27 cellular contexts compared by ENCODE assay signal in the genomic region with DNA sequence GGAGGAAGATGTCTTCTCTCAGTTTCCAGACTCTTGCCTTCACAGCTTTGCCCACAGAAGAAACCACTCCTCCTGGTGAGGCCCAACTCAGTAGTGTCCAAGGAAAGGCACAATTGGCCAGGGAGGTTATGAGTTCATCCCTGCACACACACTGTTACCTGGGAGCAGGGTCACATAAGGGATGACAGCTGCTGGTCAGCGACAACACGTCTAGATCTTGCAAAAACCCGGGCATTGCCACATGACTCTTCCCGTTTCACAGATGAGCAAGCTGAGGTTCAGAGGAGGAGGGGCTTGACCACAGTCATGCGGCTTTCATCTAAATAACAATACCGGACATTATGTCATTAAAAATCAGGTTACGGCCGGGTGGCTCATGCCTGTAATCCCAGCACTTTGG.
DNase-seq lines count a peak whose midpoint lies in the region; ATAC-seq, FAIRE-seq and TF ChIP-seq lines count a peak whose summit lies in the region.
"Had no signal": no experiment of that assay in that cellular context is flagged by ENCODE, and none has a peak within 500 bp of the region (broad histone marks: within the 10 kb centered on the region; RNA-seq: fewer than 3 reads in every experiment).

No MANE protein-coding gene starts in this region.

- TF ChIP-seq CTCF in HepG2 (CRISPR knock-in tag; IDR thresholded peaks at IDR 0.05) (no peak), right lobe of liver (IDR thresholded peaks at IDR 0.05) (no peak), endodermal cell (conservative IDR thresholded peaks at IDR 0.05) (no peak), neutrophil (IDR thresholded peaks at IDR 0.05) (no peak)

- ATAC-seq in HepG2: no peak
- ATAC-seq in right lobe of liver: no peak
- ATAC-seq in activated CD8-positive, alpha-beta T cell treated with anti-CD3 and anti-CD28 coated beads, Interleukin-2, amount 10 ng/mL, durations not matched to agents 7 days and 5 days: no peak
- ATAC-seq: A549 had no signal

- H4K20me1 ChIP-seq in HepG2 (ENCODE audit: insufficient read depth, low read length): no peaks in the 10 kb centered on the region
- H4K20me1 ChIP-seq: BLaER1 treated with 17β-estradiol and CSF1 and Interleukin-3, amounts not matched to agents 10 nM and 100 nM had no signal

- TF ChIP-seq POLR2A in HepG2 (IDR thresholded peaks at IDR 0.05; ENCODE audit: insufficient read depth in 1 of 2, low read depth in 2 of 2, low read length in 2 of 2) (no peak), right lobe of liver (IDR thresholded peaks at IDR 0.05) (no peak)

- WGBS in HepG2 (ENCODE audit: low lambda C conversion rate): 15% methylated on average over 7 of the region's 8 CpGs
- WGBS in right lobe of liver (ENCODE audit: insufficient coverage, low coverage, low lambda C conversion rate, missing lambda C conversion rate): 32% methylated on average over 6 of the region's 8 CpGs
- WGBS in endodermal cell (ENCODE audit: insufficient coverage in 1 of 2, insufficient read length in 1 of 2), 2 experiments: 91 to 93% methylated on average over 8 of the region's 8 CpGs

- POLR2A ChIA-PET in HepG2 (lab: Yijun Ruan, JAX): no interaction called here
- POLR2A ChIA-PET in activated CD4-positive, alpha-beta memory T cell treated with anti-CD3 and anti-CD28 coated beads for 36 hours (lab: Charles Lee): no interaction called here
- POLR2A ChIA-PET in activated CD8-positive, alpha-beta T cell treated with anti-CD3 and anti-CD28 coated beads, Interleukin-2, amount 10 ng/mL, durations not matched to agents 7 days and 5 days (lab: Charles Lee): interaction anchor here (0.7 kb wide), 1 partner anchor 127 kb away, joined by 3 read pairs; no protein-coding TSS in a partner anchor

- TF ChIP-seq EP300 in HepG2 (IDR thresholded peaks at IDR 0.05; ENCODE audit: low read depth in 2 of 2, low read length in 2 of 2) (no peak), HepG2 (CRISPR knock-in tag; IDR thresholded peaks at IDR 0.05; ENCODE audit: borderline replicate concordance) (no peak)

- DNase-seq in HepG2 (ENCODE audit: low spot score) (no peak), right lobe of liver (no peak), endodermal cell (peak; percentile 24), inferior parietal cortex (ENCODE audit: extremely low spot score) (no peak)
- DNase-seq in activated CD4-positive, alpha-beta memory T cell treated with anti-CD3 and anti-CD28 coated beads for 36 hours: no peak
- no peak for DNase-seq in activated CD8-positive, alpha-beta T cell treated with anti-CD3 and anti-CD28 coated beads, Interleukin-2, amount 10 ng/mL, durations not matched to agents 7 days and 5 days
- DNase-seq: AML-193; CD4-positive, alpha-beta T cell; DMS53; GM23248; H7; NCI-H1048; NCI-H1417; NCI-H1694; NCI-H2029 treated with DMSO at 0.1 percent for 48 hours; NCI-H446 treated with DMSO at 0.1 percent for 48 hours; NCI-H526; NCI-H82; NK-92 treated with Interleukin-12 subunit alpha and Interleukin-12 subunit beta, amount 100 ng/mL, for 24 hours; PC-9; RPMI8226; SHP77 had no signal

- CTCF ChIA-PET in HepG2 (lab: Yijun Ruan, JAX; ENCODE audit: low intra/inter-chr PET ratio, low total read pairs): no interaction called here
- CTCF ChIA-PET in activated CD4-positive, alpha-beta memory T cell treated with anti-CD3 and anti-CD28 coated beads for 36 hours (lab: Charles Lee): interaction anchor here (0.7 kb wide), 1 partner anchor 335 kb away, joined by 3 read pairs; no protein-coding TSS in a partner anchor
- CTCF ChIA-PET in activated CD8-positive, alpha-beta T cell treated with anti-CD3 and anti-CD28 coated beads, Interleukin-2, amount 10 ng/mL, durations not matched to agents 7 days and 5 days (lab: Charles Lee): no interaction called here

- H3K27me3 ChIP-seq in HepG2 (ENCODE audit: control insufficient read depth in 1 of 2, insufficient read depth in 2 of 2, low read length in 2 of 2) (peaks cover 0 to 30% of the 10 kb centered on the region in 2 experiments; a peak in 4 of 5 replicates), right lobe of liver (no peaks in the 10 kb centered on the region), endodermal cell (ENCODE audit: control insufficient read depth, insufficient read depth, low read length, poor library complexity, severe bottlenecking) (no peaks in the 10 kb centered on the region), neutrophil (no peaks in the 10 kb centered on the region)
- H3K27me3 ChIP-seq: BLaER1 treated with 17β-estradiol and CSF1 and Interleukin-3, amounts not matched to agents 10 nM and 100 nM had no signal

- no peak for FAIRE-seq in HepG2 (lab: Jason Lieb, UNC)
- FAIRE-seq: A549, D721Med had no signal

- H3K27me3 Mint-ChIP-seq in endodermal cell (ENCODE audit: insufficient read depth): peaks cover 31% of the 10 kb centered on the region
- peaks cover 47% of the 10 kb centered on the region for H3K27me3 Mint-ChIP-seq in activated CD4-positive, alpha-beta memory T cell treated with anti-CD3 and anti-CD28 coated beads for 36 hours
- H3K27me3 Mint-ChIP-seq in activated CD8-positive, alpha-beta T cell treated with anti-CD3 and anti-CD28 coated beads, Interleukin-2, amount 10 ng/mL, durations not matched to agents 7 days and 5 days (ENCODE audit: low read depth): peaks cover 20% of the 10 kb centered on the region

- H2AFZ ChIP-seq in HepG2 (ENCODE audit: low read length): no peak overlapping the region
- H2AFZ ChIP-seq: GM23248, PC-9 had no signal

- no peaks in the 10 kb centered on the region for H3K4me1 ChIP-seq in HepG2 (ENCODE audit: insufficient read depth, low read length)
- H3K4me1 ChIP-seq in right lobe of liver: no peaks in the 10 kb centered on the region
- H3K4me1 ChIP-seq in endodermal cell (ENCODE audit: control insufficient read depth, insufficient read depth, low read length): no peaks in the 10 kb centered on the region
- H3K4me1 ChIP-seq in neutrophil (ENCODE audit: control insufficient read depth in 1 of 2, insufficient read depth in 1 of 2, low read depth in 1 of 2, low read length in 1 of 2): peaks cover 8 to 23% of the 10 kb centered on the region in 2 experiments
- H3K4me1 ChIP-seq: A549; BLaER1 treated with 17β-estradiol and CSF1 and Interleukin-3, amounts not matched to agents 10 nM and 100 nM had no signal

- intact Hi-C loops in HepG2 (cut with micrococcal nuclease; ENCODE audit: unreplicated experiment): no loop called here
- intact Hi-C loops in right lobe of liver (cut with DNase I): no loop called here
- intact Hi-C loops in activated CD4-positive, alpha-beta memory T cell treated with anti-CD3 and anti-CD28 coated beads for 36 hours (cut with micrococcal nuclease): no loop called here

- no peak overlapping the region for H3K4me2 ChIP-seq in HepG2 (ENCODE audit: low read depth, low read length)
- H3K4me2 ChIP-seq: A549; BLaER1 treated with 17β-estradiol and CSF1 and Interleukin-3, amounts not matched to agents 10 nM and 100 nM; KMS-11 had no signal

- no peaks in the 10 kb centered on the region for H3K79me2 ChIP-seq in HepG2 (ENCODE audit: insufficient read depth, low read length)

- no peak overlapping the region for H3K4me3 ChIP-seq in HepG2 (replicated peaks in 1 of 3; ENCODE audit: insufficient read depth in 1 of 3, low read depth in 2 of 3, low read length in 3 of 3)
- no peak overlapping the region for H3K4me3 ChIP-seq in right lobe of liver
- no peak overlapping the region for H3K4me3 ChIP-seq in endodermal cell (ENCODE audit: low read length)
- H3K4me3 ChIP-seq in neutrophil (ENCODE audit: low read depth in 1 of 2, low read length in 1 of 2): no peak overlapping the region
- H3K4me3 ChIP-seq: A549; BLaER1 treated with 17β-estradiol and CSF1 and Interleukin-3, amounts not matched to agents 10 nM and 100 nM; GM23248; PC-9 had no signal

- peaks cover 42% of the 10 kb centered on the region for H3K9me3 Mint-ChIP-seq in endodermal cell
- no peaks in the 10 kb centered on the region for H3K9me3 Mint-ChIP-seq in activated CD4-positive, alpha-beta memory T cell treated with anti-CD3 and anti-CD28 coated beads for 36 hours
- H3K9me3 Mint-ChIP-seq in activated CD8-positive, alpha-beta T cell treated with anti-CD3 and anti-CD28 coated beads, Interleukin-2, amount 10 ng/mL, durations not matched to agents 7 days and 5 days (ENCODE audit: insufficient read depth): no peaks in the 10 kb centered on the region
- H3K9me3 Mint-ChIP-seq: CD4-positive, alpha-beta T cell had no signal

- in situ Hi-C loops in HepG2 (cut with HindIII; ENCODE audit: extremely low pct_ligation_motif_present, low pct_unique_long_range_greater_than_20kb): no loop called here

- no peak overlapping the region for H3K4me3 Mint-ChIP-seq in endodermal cell
- no peak overlapping the region for H3K4me3 Mint-ChIP-seq in activated CD4-positive, alpha-beta memory T cell treated with anti-CD3 and anti-CD28 coated beads for 36 hours
- H3K4me3 Mint-ChIP-seq in activated CD8-positive, alpha-beta T cell treated with anti-CD3 and anti-CD28 coated beads, Interleukin-2, amount 10 ng/mL, durations not matched to agents 7 days and 5 days: no peak overlapping the region
- H3K4me3 Mint-ChIP-seq: CD4-positive, alpha-beta T cell had no signal

- H3K27ac ChIP-seq in HepG2 (ENCODE audit: extremely low read length, insufficient read depth, low read length) (no peak overlapping the region), right lobe of liver (no peak overlapping the region), endodermal cell (ENCODE audit: low read depth, low read length) (no peak overlapping the region), neutrophil (peak overlapping the region; percentile 30)
- H3K27ac ChIP-seq: A549; BLaER1 treated with 17β-estradiol and CSF1 and Interleukin-3, amounts not matched to agents 10 nM and 100 nM; GM23248; KMS-11; PC-9 had no signal

- no TSS peak for BruUV-seq in HepG2 (replicated peaks; lab: Mats Ljungman, UMichigan)

- H3K36me3 Mint-ChIP-seq in endodermal cell (ENCODE audit: low read depth): no peaks in the 10 kb centered on the region
- no peaks in the 10 kb centered on the region for H3K36me3 Mint-ChIP-seq in activated CD4-positive, alpha-beta memory T cell treated with anti-CD3 and anti-CD28 coated beads for 36 hours
- H3K36me3 Mint-ChIP-seq in activated CD8-positive, alpha-beta T cell treated with anti-CD3 and anti-CD28 coated beads, Interleukin-2, amount 10 ng/mL, durations not matched to agents 7 days and 5 days (ENCODE audit: low read depth): no peaks in the 10 kb centered on the region

- peaks cover 2% of the 10 kb centered on the region for H3K4me1 Mint-ChIP-seq in endodermal cell
- H3K4me1 Mint-ChIP-seq in activated CD4-positive, alpha-beta memory T cell treated with anti-CD3 and anti-CD28 coated beads for 36 hours (ENCODE audit: low read depth): peaks cover 2% of the 10 kb centered on the region
- peaks cover 5% of the 10 kb centered on the region for H3K4me1 Mint-ChIP-seq in activated CD8-positive, alpha-beta T cell treated with anti-CD3 and anti-CD28 coated beads, Interleukin-2, amount 10 ng/mL, durations not matched to agents 7 days and 5 days (ENCODE audit: low read depth)

- H3K36me3 ChIP-seq in HepG2 (replicated peaks in 1 of 2; ENCODE audit: control insufficient read depth in 1 of 2, insufficient read depth in 2 of 2, low read length in 2 of 2) (no peaks in the 10 kb centered on the region), right lobe of liver (no peaks in the 10 kb centered on the region), endodermal cell (ENCODE audit: control insufficient read depth, insufficient read depth, low read length) (no peaks in the 10 kb centered on the region), neutrophil (no peaks in the 10 kb centered on the region)
- H3K36me3 ChIP-seq: BLaER1 treated with 17β-estradiol and CSF1 and Interleukin-3, amounts not matched to agents 10 nM and 100 nM had no signal

- TF ChIP-seq RAD21 in HepG2 (CRISPR knock-in tag; IDR thresholded peaks at IDR 0.05): no peak

- no peak overlapping the region for H3K9ac ChIP-seq in HepG2 (ENCODE audit: insufficient read depth, low read depth, low read length)
- H3K9ac ChIP-seq in endodermal cell (ENCODE audit: extremely low read depth, low read length, poor library complexity, severe bottlenecking): no peak overlapping the region
- H3K9ac ChIP-seq: BLaER1 treated with 17β-estradiol and CSF1 and Interleukin-3, amounts not matched to agents 10 nM and 100 nM; GM23248; KMS-11 had no signal

- no peaks in the 10 kb centered on the region for H3K9me3 ChIP-seq in HepG2 (ENCODE audit: low read length)
- no peaks in the 10 kb centered on the region for H3K9me3 ChIP-seq in right lobe of liver
- peaks cover 9% of the 10 kb centered on the region for H3K9me3 ChIP-seq in endodermal cell (ENCODE audit: control insufficient read depth, low read length)
- H3K9me3 ChIP-seq in neutrophil: no peaks in the 10 kb centered on the region

- H3K27ac Mint-ChIP-seq in endodermal cell: no peak overlapping the region
- H3K27ac Mint-ChIP-seq in activated CD4-positive, alpha-beta memory T cell treated with anti-CD3 and anti-CD28 coated beads for 36 hours: no peak overlapping the region
- no peak overlapping the region for H3K27ac Mint-ChIP-seq in activated CD8-positive, alpha-beta T cell treated with anti-CD3 and anti-CD28 coated beads, Interleukin-2, amount 10 ng/mL, durations not matched to agents 7 days and 5 days
- H3K27ac Mint-ChIP-seq: CD4-positive, alpha-beta T cell had no signal
